1 cellular context compared by ENCODE assay signal in genomic region chr5:163460562-163461176, GRCh38.
TF ChIP-seq lines count a peak whose summit lies in the region.

Gene HMMR, plus strand, starts transcription at chr5:163460632. Its CDS starts 61 bp downstream, at chr5:163460693.

TF ChIP-seq in HEK293, 187 proteins besides CTCF, POLR2A, EP300 and RAD21 (continued from another document and continues in another):
- TF ChIP-seq PRDM10 (tag by site-specific recombination; IDR thresholded peaks at IDR 0.05) (0 out of 2 replicates have a peak, but pooled peaks have one; percentile 8), ZNF777 (tag by site-specific recombination; IDR thresholded peaks at IDR 0.05; ENCODE audit: borderline replicate concordance) (no peak), PBX3 (CRISPR knock-in tag; IDR thresholded peaks at IDR 0.05) (no peak), ZNF223 (tag by site-specific recombination; IDR thresholded peaks at IDR 0.05) (no peak), ZNF580 (tag by site-specific recombination; IDR thresholded peaks at IDR 0.05) (0 out of 2 replicates have a peak, but pooled peaks have one; percentile 15), ZBTB20 (tag by site-specific recombination; IDR thresholded peaks at IDR 0.05) (peak; percentile 11; the same call in 1 of the 2 replicates), MYNN (tag by site-specific recombination; IDR thresholded peaks at IDR 0.05; ENCODE audit: borderline replicate concordance) (no peak), ZNF747 (tag by site-specific recombination; IDR thresholded peaks at IDR 0.05) (no peak), KLF1 (tag by site-specific recombination; IDR thresholded peaks at IDR 0.05) (0 out of 2 replicates have a peak, but pooled peaks have one; percentile 20), ZNF292 (tag by site-specific recombination; IDR thresholded peaks at IDR 0.05; ENCODE audit: borderline replicate concordance, low read depth) (no peak), GLI4 (tag by site-specific recombination; IDR thresholded peaks at IDR 0.05) (no peak), ZNF48 (tag by site-specific recombination; IDR thresholded peaks at IDR 0.05) (no peak), ZNF146 (tag by site-specific recombination; IDR thresholded peaks at IDR 0.05) (no peak), ZBTB48 (tag by site-specific recombination; IDR thresholded peaks at IDR 0.05) (0 out of 2 replicates have a peak, but pooled peaks have one; percentile 39), ZNF544 (tag by site-specific recombination; IDR thresholded peaks at IDR 0.05) (no peak), ZNF341 (tag by site-specific recombination; IDR thresholded peaks at IDR 0.05; ENCODE audit: low read depth) (no peak), ZNF776 (tag by site-specific recombination; IDR thresholded peaks at IDR 0.05; ENCODE audit: borderline replicate concordance) (no peak), KLF8 (tag by site-specific recombination; IDR thresholded peaks at IDR 0.05) (peak; percentile 53), ZNF621 (tag by site-specific recombination; IDR thresholded peaks at IDR 0.05) (no peak), ZXDB (tag by site-specific recombination; IDR thresholded peaks at IDR 0.05) (no peak), OSR2 (tag by site-specific recombination; IDR thresholded peaks at IDR 0.05) (no peak), ZNF423 (tag by site-specific recombination; IDR thresholded peaks at IDR 0.05) (no peak), SP2 (tag by site-specific recombination; IDR thresholded peaks at IDR 0.05) (peak; percentile 15; the same call in 1 of the 2 replicates), ZNF610 (tag by site-specific recombination; IDR thresholded peaks at IDR 0.05; ENCODE audit: borderline replicate concordance) (no peak), ZNF654 (tag by site-specific recombination; IDR thresholded peaks at IDR 0.05; ENCODE audit: low read depth) (no peak), ZNF18 (tag by site-specific recombination; IDR thresholded peaks at IDR 0.05) (no peak), SP7 (tag by site-specific recombination; IDR thresholded peaks at IDR 0.05) (no peak), ZSCAN4 (tag by site-specific recombination; IDR thresholded peaks at IDR 0.05) (no peak), ZBTB1 (tag by site-specific recombination; IDR thresholded peaks at IDR 0.05) (no peak), ZNF433 (tag by site-specific recombination; IDR thresholded peaks at IDR 0.05; ENCODE audit: low read depth) (no peak), KLF10 (tag by site-specific recombination; IDR thresholded peaks at IDR 0.05) (no peak), KLF9 (tag by site-specific recombination; IDR thresholded peaks at IDR 0.05; ENCODE audit: low read depth) (no peak; the same call in 1 of the 2 replicates), ZNF510 (tag by site-specific recombination; IDR thresholded peaks at IDR 0.05; ENCODE audit: insufficient replicate concordance) (no peak), ZNF324 (tag by site-specific recombination; IDR thresholded peaks at IDR 0.05) (no peak)
- TF ChIP-seq, protein P1, sequence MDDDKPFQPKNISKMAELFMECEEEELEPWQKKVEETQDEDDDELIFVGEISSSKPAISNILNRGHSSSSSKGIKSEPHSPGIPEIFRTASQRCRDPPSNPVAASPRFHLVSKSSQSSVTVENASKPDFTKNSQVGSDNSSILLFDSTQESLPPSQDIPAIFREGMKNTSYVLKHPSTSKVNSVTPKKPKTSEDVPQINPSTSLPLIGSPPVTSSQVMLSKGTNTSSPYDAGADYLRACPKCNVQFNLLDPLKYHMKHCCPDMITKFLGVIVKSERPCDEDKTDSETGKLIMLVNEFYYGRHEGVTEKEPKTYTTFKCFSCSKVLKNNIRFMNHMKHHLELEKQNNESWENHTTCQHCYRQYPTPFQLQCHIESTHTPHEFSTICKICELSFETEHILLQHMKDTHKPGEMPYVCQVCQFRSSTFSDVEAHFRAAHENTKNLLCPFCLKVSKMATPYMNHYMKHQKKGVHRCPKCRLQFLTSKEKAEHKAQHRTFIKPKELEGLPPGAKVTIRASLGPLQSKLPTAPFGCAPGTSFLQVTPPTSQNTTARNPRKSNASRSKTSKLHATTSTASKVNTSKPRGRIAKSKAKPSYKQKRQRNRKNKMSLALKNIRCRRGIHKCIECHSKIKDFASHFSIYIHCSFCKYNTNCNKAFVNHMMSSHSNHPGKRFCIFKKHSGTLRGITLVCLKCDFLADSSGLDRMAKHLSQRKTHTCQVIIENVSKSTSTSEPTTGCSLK (tag by site-specific recombination; IDR thresholded peaks at IDR 0.05): no peak
- TF ChIP-seq, protein P2, sequence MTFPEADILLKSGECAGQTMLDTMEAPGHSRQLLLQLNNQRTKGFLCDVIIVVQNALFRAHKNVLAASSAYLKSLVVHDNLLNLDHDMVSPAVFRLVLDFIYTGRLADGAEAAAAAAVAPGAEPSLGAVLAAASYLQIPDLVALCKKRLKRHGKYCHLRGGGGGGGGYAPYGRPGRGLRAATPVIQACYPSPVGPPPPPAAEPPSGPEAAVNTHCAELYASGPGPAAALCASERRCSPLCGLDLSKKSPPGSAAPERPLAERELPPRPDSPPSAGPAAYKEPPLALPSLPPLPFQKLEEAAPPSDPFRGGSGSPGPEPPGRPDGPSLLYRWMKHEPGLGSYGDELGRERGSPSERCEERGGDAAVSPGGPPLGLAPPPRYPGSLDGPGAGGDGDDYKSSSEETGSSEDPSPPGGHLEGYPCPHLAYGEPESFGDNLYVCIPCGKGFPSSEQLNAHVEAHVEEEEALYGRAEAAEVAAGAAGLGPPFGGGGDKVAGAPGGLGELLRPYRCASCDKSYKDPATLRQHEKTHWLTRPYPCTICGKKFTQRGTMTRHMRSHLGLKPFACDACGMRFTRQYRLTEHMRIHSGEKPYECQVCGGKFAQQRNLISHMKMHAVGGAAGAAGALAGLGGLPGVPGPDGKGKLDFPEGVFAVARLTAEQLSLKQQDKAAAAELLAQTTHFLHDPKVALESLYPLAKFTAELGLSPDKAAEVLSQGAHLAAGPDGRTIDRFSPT (tag by site-specific recombination; IDR thresholded peaks at IDR 0.05): no peak
- TF ChIP-seq, protein P3, sequence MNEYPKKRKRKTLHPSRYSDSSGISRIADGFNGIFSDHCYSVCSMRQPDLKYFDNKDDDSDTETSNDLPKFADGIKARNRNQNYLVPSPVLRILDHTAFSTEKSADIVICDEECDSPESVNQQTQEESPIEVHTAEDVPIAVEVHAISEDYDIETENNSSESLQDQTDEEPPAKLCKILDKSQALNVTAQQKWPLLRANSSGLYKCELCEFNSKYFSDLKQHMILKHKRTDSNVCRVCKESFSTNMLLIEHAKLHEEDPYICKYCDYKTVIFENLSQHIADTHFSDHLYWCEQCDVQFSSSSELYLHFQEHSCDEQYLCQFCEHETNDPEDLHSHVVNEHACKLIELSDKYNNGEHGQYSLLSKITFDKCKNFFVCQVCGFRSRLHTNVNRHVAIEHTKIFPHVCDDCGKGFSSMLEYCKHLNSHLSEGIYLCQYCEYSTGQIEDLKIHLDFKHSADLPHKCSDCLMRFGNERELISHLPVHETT (tag by site-specific recombination; IDR thresholded peaks at IDR 0.05): no peak
- TF ChIP-seq, protein P4, sequence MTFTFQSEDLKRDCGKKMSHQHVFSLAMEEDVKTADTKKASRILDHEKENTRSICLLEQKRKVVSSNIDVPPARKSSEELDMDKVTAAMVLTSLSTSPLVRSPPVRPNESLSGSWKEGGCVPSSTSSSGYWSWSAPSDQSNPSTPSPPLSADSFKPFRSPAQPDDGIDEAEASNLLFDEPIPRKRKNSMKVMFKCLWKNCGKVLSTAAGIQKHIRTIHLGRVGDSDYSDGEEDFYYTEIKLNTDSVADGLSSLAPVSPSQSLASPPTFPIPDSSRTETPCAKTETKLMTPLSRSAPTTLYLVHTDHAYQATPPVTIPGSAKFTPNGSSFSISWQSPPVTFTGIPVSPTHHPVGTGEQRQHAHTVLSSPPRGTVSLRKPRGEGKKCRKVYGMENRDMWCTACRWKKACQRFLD (tag by site-specific recombination; IDR thresholded peaks at IDR 0.05): no peak
- TF ChIP-seq, protein P5, sequence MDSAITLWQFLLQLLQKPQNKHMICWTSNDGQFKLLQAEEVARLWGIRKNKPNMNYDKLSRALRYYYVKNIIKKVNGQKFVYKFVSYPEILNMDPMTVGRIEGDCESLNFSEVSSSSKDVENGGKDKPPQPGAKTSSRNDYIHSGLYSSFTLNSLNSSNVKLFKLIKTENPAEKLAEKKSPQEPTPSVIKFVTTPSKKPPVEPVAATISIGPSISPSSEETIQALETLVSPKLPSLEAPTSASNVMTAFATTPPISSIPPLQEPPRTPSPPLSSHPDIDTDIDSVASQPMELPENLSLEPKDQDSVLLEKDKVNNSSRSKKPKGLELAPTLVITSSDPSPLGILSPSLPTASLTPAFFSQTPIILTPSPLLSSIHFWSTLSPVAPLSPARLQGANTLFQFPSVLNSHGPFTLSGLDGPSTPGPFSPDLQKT (IDR thresholded peaks at IDR 0.05; ENCODE audit: borderline replicate concordance, low read depth, low read length): no peak
- TF ChIP-seq, protein P6, sequence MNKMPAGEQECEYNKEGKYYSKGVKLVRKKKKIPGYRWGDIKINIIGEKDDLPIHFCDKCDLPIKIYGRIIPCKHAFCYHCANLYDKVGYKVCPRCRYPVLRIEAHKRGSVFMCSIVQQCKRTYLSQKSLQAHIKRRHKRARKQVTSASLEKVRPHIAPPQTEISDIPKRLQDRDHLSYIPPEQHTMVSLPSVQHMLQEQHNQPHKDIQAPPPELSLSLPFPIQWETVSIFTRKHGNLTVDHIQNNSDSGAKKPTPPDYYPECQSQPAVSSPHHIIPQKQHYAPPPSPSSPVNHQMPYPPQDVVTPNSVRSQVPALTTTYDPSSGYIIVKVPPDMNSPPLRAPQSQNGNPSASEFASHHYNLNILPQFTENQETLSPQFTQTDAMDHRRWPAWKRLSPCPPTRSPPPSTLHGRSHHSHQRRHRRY (tag by site-specific recombination; IDR thresholded peaks at IDR 0.05): no peak
